Comparison of ENCODE assay signal across 8 cellular contexts in genomic region chr3:69250014-69250413, GRCh38.
DNase-seq lines count a peak whose midpoint lies in the region; ATAC-seq, FAIRE-seq and TF ChIP-seq lines count a peak whose summit lies in the region.

No MANE protein-coding gene starts in this region.

- H3K9me3 ChIP-seq in HUES6 (ENCODE audit: control insufficient read depth, insufficient read depth, low read depth, low read length) (no peaks in the 10 kb centered on the region), sigmoid colon (no peaks in the 10 kb centered on the region)

- DNase-seq in activated T-cell treated with anti-CD3 and anti-CD28 coated beads for 4 hours: peak; percentile 21
- DNase-seq in left cardiac atrium: no peak
- DNase-seq in sigmoid colon: no peak
- DNase-seq in GM12892 (ENCODE audit: insufficient read length): no peak

- no peaks in the 10 kb centered on the region for H3K36me3 ChIP-seq in HUES6 (ENCODE audit: control insufficient read depth, insufficient read depth, low read length)
- no peaks in the 10 kb centered on the region for H3K36me3 ChIP-seq in sigmoid colon

- FAIRE-seq in GM12892 (lab: Jason Lieb, UNC): no peak

- no peak for TF ChIP-seq CTCF in sigmoid colon (IDR thresholded peaks at IDR 0.05)

- peak overlapping the region; percentile 32 for H3K9ac ChIP-seq in HUES6 (ENCODE audit: low read length)

- no peak overlapping the region for H3K27ac ChIP-seq in HUES6 (ENCODE audit: low read depth, low read length)
- peak overlapping the region in 1 of 4 donors; percentile 26 for H3K27ac ChIP-seq in sigmoid colon

- intact Hi-C loops in left cardiac atrium (cut with DNase I): no loop called here
- intact Hi-C loops in sigmoid colon (cut with DNase I): no loop called here

- H3K4me3 ChIP-seq in HUES6 (ENCODE audit: low read depth, low read length) (peak overlapping the region; percentile 48; the same call in 1 of the 2 replicates), sigmoid colon (peak overlapping the region in 3 of 4 donors; percentile 2 to 30 (median 19))

- ATAC-seq in left cardiac atrium (peak; percentile 64 to 72), HG03039 (IDR thresholded peaks at IDR 0.05; ENCODE audit: unreplicated experiment) (no peak), HG03280 (IDR thresholded peaks at IDR 0.05; ENCODE audit: unreplicated experiment) (no peak), GM19351 (IDR thresholded peaks at IDR 0.05; ENCODE audit: unreplicated experiment) (no peak)

- 11 to 50% methylated on average over 8 of the region's 8 CpGs for WGBS in sigmoid colon, 2 donors

- H3K4me1 ChIP-seq in HUES6 (ENCODE audit: control insufficient read depth, insufficient read depth, low read length) (peaks cover 36% of the 10 kb centered on the region), sigmoid colon (peaks cover 0 to 7% (median 0%) of the 10 kb centered on the region in 4 donors)

- H3K27me3 ChIP-seq in HUES6 (ENCODE audit: control insufficient read depth, insufficient read depth, low read length) (peaks cover 20% of the 10 kb centered on the region; the same call in 1 of the 2 replicates), sigmoid colon (no peaks in the 10 kb centered on the region)

- no peak for TF ChIP-seq EP300 in sigmoid colon (IDR thresholded peaks at IDR 0.05)

- peak in 1 of 2 donors; percentile 30 for TF ChIP-seq POLR2A in sigmoid colon (IDR thresholded peaks at IDR 0.05)
- no peak for TF ChIP-seq POLR2A in GM12892 (IDR thresholded peaks at IDR 0.05; ENCODE audit: low read depth, low read length)

Comparison
In these comparisons a context has a peak if more than half of its experiments do, and no peak if none do; other contexts are left out.
1. ATAC-seq: peak in left cardiac atrium (2 of 2); none in HG03039 (single experiment), HG03280 (single experiment) and GM19351 (single experiment).